In the genomic region with DNA sequence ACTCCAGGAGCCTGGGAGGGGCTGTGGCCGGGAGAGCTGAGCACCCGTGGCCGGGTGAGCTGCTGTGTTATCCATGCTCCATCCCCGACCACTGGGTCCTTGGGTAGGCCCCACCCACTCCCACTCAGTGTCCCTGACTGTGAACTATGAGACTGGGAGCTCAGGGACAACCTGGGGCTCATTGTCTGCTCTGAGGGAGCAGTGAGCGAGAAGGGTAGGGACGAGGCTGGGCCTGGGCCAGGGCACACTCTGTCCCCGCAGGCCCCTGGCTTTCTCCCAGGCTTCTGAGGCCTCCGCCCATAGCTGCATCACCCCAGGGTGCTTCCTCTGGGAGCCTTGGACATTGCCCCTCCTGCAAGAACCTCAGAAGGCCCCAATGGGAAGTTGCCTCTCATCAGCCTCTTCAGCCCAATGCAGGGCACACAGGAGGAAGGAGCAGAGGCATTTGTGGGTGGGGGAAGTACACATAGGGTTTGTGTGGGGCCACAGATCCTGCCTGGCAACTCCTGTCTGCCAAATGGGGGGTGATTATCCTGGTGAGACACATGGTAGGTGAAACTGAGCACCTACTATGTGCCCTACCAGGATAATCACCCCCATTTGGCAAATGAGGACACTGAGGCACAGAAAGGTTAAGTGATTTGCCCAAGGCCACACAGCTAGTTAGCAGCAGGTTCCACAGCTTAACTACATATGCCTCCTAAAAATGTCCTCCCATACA, we compare ENCODE assay signal across 9 cellular contexts. TPM values are rescaled to one million over a fixed set of nuclear protein-coding genes. Genes with fewer than 3 reads are reported as not detected.
DNase-seq lines count a peak whose midpoint lies in the region; ATAC-seq and TF ChIP-seq lines count a peak whose summit lies in the region.
"Had no signal": no experiment of that assay in that cellular context is flagged by ENCODE, and none has a peak within 500 bp of the region (broad histone marks: within the 10 kb centered on the region; RNA-seq: fewer than 3 reads in every experiment).

No MANE protein-coding gene starts in this region.

- H3K27ac Mint-ChIP-seq in effector memory CD8-positive, alpha-beta T cell = no peak overlapping the region
- H3K27ac Mint-ChIP-seq: activated CD4-positive, alpha-beta T cell treated with anti-CD3 and anti-CD28 coated beads, Interleukin-2, amount 10 ng/mL, durations not matched to agents 7 days and 5 days had no signal

- DNase-seq in colonic mucosa = peak; percentile 60
- peak; percentile 88 to 95 for DNase-seq in lower leg skin (ENCODE audit: low spot score in 2 of 2)
- peak; percentile 88 for DNase-seq in transverse colon
- no peak for DNase-seq in NCI-H187 treated with DMSO at 0.1 percent for 48 hours (lab: John Stamatoyannopoulos, UW)
- DNase-seq in effector memory CD8-positive, alpha-beta T cell = no peak
- DNase-seq: activated CD4-positive, alpha-beta T cell treated with anti-CD3 and anti-CD28 coated beads, Interleukin-2, amount 10 ng/mL, durations not matched to agents 7 days and 5 days had no signal

- peaks cover 4 to 8% of the 10 kb centered on the region in 2 donors for H3K4me1 Mint-ChIP-seq in effector memory CD8-positive, alpha-beta T cell (ENCODE audit: low read depth in 2 of 2)

- TF ChIP-seq EP300 in Ishikawa (IDR thresholded peaks at IDR 0.05; ENCODE audit: borderline replicate concordance) (no peak), transverse colon (IDR thresholded peaks at IDR 0.05; ENCODE audit: low read depth) (peak; percentile 80)

- no peak for ATAC-seq in GM18909 (IDR thresholded peaks at IDR 0.05; ENCODE audit: poor library complexity, unreplicated experiment)
- no peak for ATAC-seq in effector memory CD8-positive, alpha-beta T cell (replicated peaks)

- intact Hi-C loops in colonic mucosa (cut with DNase I) (no loop called here), lower leg skin (cut with DNase I; ENCODE audit: low total_unique reads) (no loop called here), transverse colon (cut with DNase I; ENCODE audit: low total_unique reads) (no loop called here)

- H3K9me3 ChIP-seq in colonic mucosa (no peaks in the 10 kb centered on the region), transverse colon (peaks cover 0 to 5% of the 10 kb centered on the region in 2 donors)

- no peaks in the 10 kb centered on the region for H3K36me3 ChIP-seq in colonic mucosa
- H3K36me3 ChIP-seq in transverse colon = no peaks in the 10 kb centered on the region

- WGBS in lower leg skin, 2 donors = 14% methylated on average over 5 to 8 of the region's 8 CpGs
- 53% methylated on average over 8 of the region's 8 CpGs; no CpG with 5 or more reads in 1 of the 2 donors for WGBS in transverse colon (ENCODE audit: low coverage in 1 of 2), 2 donors

- H3K4me3 ChIP-seq in colonic mucosa (no peak overlapping the region), lower leg skin (ENCODE audit: low read depth, poor library complexity, severe bottlenecking) (no peak overlapping the region), transverse colon (no peak overlapping the region)

- no peak for TF ChIP-seq POLR2A in lower leg skin (IDR thresholded peaks at IDR 0.05)
- TF ChIP-seq POLR2A in transverse colon (IDR thresholded peaks at IDR 0.05) = peak; percentile 43

- H3K9ac ChIP-seq in colonic mucosa (ENCODE audit: low read depth in 2 of 2, low read length in 2 of 2) = peak overlapping the region in 1 of 2 donors; percentile 14

- H3K4me1 ChIP-seq in colonic mucosa (no peaks in the 10 kb centered on the region), transverse colon (peaks cover 5 to 29% (median 26%) of the 10 kb centered on the region in 4 donors)

- TF ChIP-seq CTCF in colonic mucosa (IDR thresholded peaks at IDR 0.05) = no peak
- TF ChIP-seq CTCF in lower leg skin (IDR thresholded peaks at IDR 0.05) = no peak
- TF ChIP-seq CTCF in transverse colon (IDR thresholded peaks at IDR 0.05) = no peak

- peaks cover 3% of the 10 kb centered on the region for H3K36me3 Mint-ChIP-seq in effector memory CD8-positive, alpha-beta T cell (ENCODE audit: insufficient read depth)

- H3K27ac ChIP-seq in colonic mucosa = no peak overlapping the region
- peak overlapping the region; percentile 52 to 76 (median 60) for H3K27ac ChIP-seq in transverse colon

- no peaks in the 10 kb centered on the region for H3K9me3 Mint-ChIP-seq in effector memory CD8-positive, alpha-beta T cell
- H3K9me3 Mint-ChIP-seq: activated CD4-positive, alpha-beta T cell treated with anti-CD3 and anti-CD28 coated beads, Interleukin-2, amount 10 ng/mL, durations not matched to agents 7 days and 5 days had no signal

- in situ Hi-C loops in transverse colon (cut with MboI; ENCODE audit: low pct_ligation_motif_present in 1 of 4, low pct_unique_long_range_greater_than_20kb in 1 of 4, low sequenced_read_pairs in 3 of 4) = no loop called here

- H3K4me3 Mint-ChIP-seq in effector memory CD8-positive, alpha-beta T cell = no peak overlapping the region
- H3K4me3 Mint-ChIP-seq: activated CD4-positive, alpha-beta T cell treated with anti-CD3 and anti-CD28 coated beads, Interleukin-2, amount 10 ng/mL, durations not matched to agents 7 days and 5 days had no signal

- H3K27me3 ChIP-seq in colonic mucosa (peaks cover 23% of the 10 kb centered on the region), transverse colon (peaks cover 34% of the 10 kb centered on the region)

- no peak for TF ChIP-seq RAD21 in Ishikawa (IDR thresholded peaks at IDR 0.05; ENCODE audit: low read depth)

- peaks cover 29 to 72% of the 10 kb centered on the region in 2 donors for H3K27me3 Mint-ChIP-seq in effector memory CD8-positive, alpha-beta T cell

TF ChIP-seq in Ishikawa, 13 proteins besides CTCF, POLR2A, EP300 and RAD21:
- peak; percentile 50; the same call in 1 of the 2 replicates for TF ChIP-seq NFIC (IDR thresholded peaks at IDR 0.05)
- TF ChIP-seq, protein P1, sequence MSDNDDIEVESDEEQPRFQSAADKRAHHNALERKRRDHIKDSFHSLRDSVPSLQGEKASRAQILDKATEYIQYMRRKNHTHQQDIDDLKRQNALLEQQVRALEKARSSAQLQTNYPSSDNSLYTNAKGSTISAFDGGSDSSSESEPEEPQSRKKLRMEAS (IDR thresholded peaks at IDR 0.05) = no peak

RNA-seq across cellular contexts. Expression of gene ANPEP, which starts 2.4 kb away (rescaled TPM):
- total RNA-seq in colonic mucosa (100 to 1,000 TPM; 216 to 567 TPM), lower leg skin (10 to 100 TPM; 14.9 to 67.3 (median 21.6) TPM), transverse colon (1,000 to 10,000 TPM in 1 of 4 donors, 100 to 1,000 TPM in 3; 133 to 1,054 (median 474) TPM)

RNA-seq across cellular contexts. Expression of gene MESP2, which starts 36.2 kb away (rescaled TPM):
- total RNA-seq in colonic mucosa (1 to 10 TPM in 1 of 2 donors, under 1 TPM in 1; 0.45 to 5.4 TPM), lower leg skin (1 to 10 TPM in 1 of 4 donors, under 1 TPM in 1, not detected in 2; 0.45 to 1.1 TPM), transverse colon (under 1 TPM in 2 of 4 donors, not detected in 2; 0.64 to 0.96 TPM)
- total RNA-seq: activated CD4-positive, alpha-beta T cell treated with anti-CD3 and anti-CD28 coated beads, Interleukin-2, amount 10 ng/mL, durations not matched to agents 7 days and 5 days; urinary bladder had no signal

Comparison
In these comparisons a context has a peak if more than half of its experiments do, and no peak if none do; other contexts are left out.
1. DNase-seq: peak in colonic mucosa (single experiment), lower leg skin (2 of 2) and transverse colon (single experiment); none in NCI-H187 treated with DMSO at 0.1 percent for 48 hours (single experiment) and effector memory CD8-positive, alpha-beta T cell (0 of 3).